In genomic region chr2:70133521-70134348, GRCh38 we compare ENCODE assay signal across 8 cellular contexts. TPM values are rescaled to one million over a fixed set of nuclear protein-coding genes. Genes with fewer than 3 reads are reported as not detected.
A peak's percentile ranks its signal among the peaks of the same experiment; 100 is the strongest.
DNase-seq lines count a peak whose midpoint lies in the region; ATAC-seq and TF ChIP-seq lines count a peak whose summit lies in the region.

No MANE protein-coding gene starts in this region.

- H4K20me1 ChIP-seq in MM.1S (ENCODE audit: insufficient read depth, low read length), result no peaks in the 10 kb centered on the region

- H3K27me3 ChIP-seq in MM.1S (replicated peaks; ENCODE audit: insufficient read depth, low read length) (no peaks in the 10 kb centered on the region), mesendoderm (ENCODE audit: insufficient read depth, low read length, poor library complexity) (no peaks in the 10 kb centered on the region)

- H3K9me3 ChIP-seq in MM.1S (replicated peaks; ENCODE audit: insufficient read depth, low read length), result no peaks in the 10 kb centered on the region

- no peak overlapping the region for H3K23ac ChIP-seq in mesendoderm (ENCODE audit: low read length)

- H2BK5ac ChIP-seq in mesendoderm (ENCODE audit: low read length), result no peak overlapping the region

- H3K36me3 ChIP-seq in MM.1S (replicated peaks; ENCODE audit: insufficient read depth, low read length) (no peaks in the 10 kb centered on the region), mesendoderm (ENCODE audit: control insufficient read depth, insufficient read depth, low read length) (no peaks in the 10 kb centered on the region)

- no peak overlapping the region for H2AK5ac ChIP-seq in mesendoderm (ENCODE audit: low read length)

- DNase-seq in DMS 273 treated with DMSO at 0.1 percent for 48 hours (lab: John Stamatoyannopoulos, UW), result peak; percentile 46
- DNase-seq in MM.1S, result no peak
- DNase-seq in mesendoderm, result no peak
- no peak for DNase-seq in omental fat pad (ENCODE audit: low spot score)
- DNase-seq in GM10248 (ENCODE audit: extremely low spot score), result no peak
- no peak for DNase-seq in DMS114 treated with DMSO at 0.1 percent for 48 hours (lab: John Stamatoyannopoulos, UW; ENCODE audit: unreplicated experiment)

- H3K9ac ChIP-seq in MM.1S (ENCODE audit: low read length) (no peak overlapping the region), mesendoderm (ENCODE audit: low read length) (no peak overlapping the region)

- TF ChIP-seq CTCF in MM.1S (IDR thresholded peaks at IDR 0.05; ENCODE audit: low read length), result no peak
- no peak for TF ChIP-seq CTCF in omental fat pad (IDR thresholded peaks at IDR 0.05)
- TF ChIP-seq CTCF in GM10248 (IDR thresholded peaks at IDR 0.05; ENCODE audit: control extremely low read depth, extremely low read depth, low read depth, missing control alignments), result no peak

- H3K27ac ChIP-seq in MM.1S (ENCODE audit: low read length) (no peak overlapping the region), angular gyrus (ENCODE audit: low read depth, low read length) (peak overlapping the region; percentile 96), mesendoderm (ENCODE audit: low read depth, low read length) (no peak overlapping the region)

- CTCF ChIA-PET in GM10248 (lab: Yijun Ruan, JAX), result interaction anchor here (0.9 to 5.4 kb wide), 16 partner anchors 9 to 409 kb away, joined by 3 to 33 read pairs (median 4); partner anchors contain the start of gene MXD1

- H3K56ac ChIP-seq in mesendoderm (ENCODE audit: low read length), result no peak overlapping the region

- H3K4me3 ChIP-seq in MM.1S (ENCODE audit: low read length), result no peak overlapping the region
- H3K4me3 ChIP-seq in mesendoderm (ENCODE audit: low read length), result no peak overlapping the region

- no peak overlapping the region for H3K18ac ChIP-seq in mesendoderm (ENCODE audit: low read length)

- H3K79me2 ChIP-seq in MM.1S (ENCODE audit: low read length) (no peaks in the 10 kb centered on the region), mesendoderm (ENCODE audit: control insufficient read depth, insufficient read depth, low read length) (no peaks in the 10 kb centered on the region)

- H3K4ac ChIP-seq in mesendoderm (ENCODE audit: low read depth, low read length), result no peak overlapping the region

- no peaks in the 10 kb centered on the region for H3K9me2 ChIP-seq in MM.1S (replicated peaks; ENCODE audit: insufficient read depth, low read length)

- H3K4me2 ChIP-seq in MM.1S (ENCODE audit: low read depth, low read length) (peak overlapping the region; percentile 89; the same call in 1 of the 2 replicates), mesendoderm (ENCODE audit: low read length) (no peak overlapping the region)

- no peak for ATAC-seq in omental fat pad (ENCODE audit: low FRiP score)
- no peak for ATAC-seq in HG03378 (IDR thresholded peaks at IDR 0.05; ENCODE audit: unreplicated experiment)

- H3K4me1 ChIP-seq in MM.1S (ENCODE audit: low read length), result peaks cover 11% of the 10 kb centered on the region
- no peaks in the 10 kb centered on the region for H3K4me1 ChIP-seq in mesendoderm (ENCODE audit: control insufficient read depth, low read depth, low read length)

- no peaks in the 10 kb centered on the region for H3K79me1 ChIP-seq in mesendoderm (ENCODE audit: low read length)

- H4K5ac ChIP-seq in mesendoderm (ENCODE audit: low read length), result no peak overlapping the region

- peak overlapping the region; percentile 66 for H2AFZ ChIP-seq in MM.1S (ENCODE audit: low read length)

- H3F3A ChIP-seq in MM.1S (ENCODE audit: insufficient read depth, low read length), result peaks cover 9% of the 10 kb centered on the region

- H4K8ac ChIP-seq in mesendoderm (ENCODE audit: low read depth, low read length), result no peak overlapping the region

- no CpG with 5 or more reads among the region's 10 CpGs for WGBS in mesendoderm (ENCODE audit: extremely low coverage, insufficient coverage, low lambda C conversion rate)

- H2BK120ac ChIP-seq in mesendoderm (ENCODE audit: low read depth, low read length), result peak overlapping the region; percentile 7

- POLR2A ChIA-PET in GM10248 (lab: Yijun Ruan, JAX), result interaction anchor here (0.7 to 2.5 kb wide), 5 partner anchors 9 to 219 kb away, joined by 3 to 11 read pairs (median 4); partner anchors contain the start of gene MXD1

- H2BK15ac ChIP-seq in mesendoderm (replicated peaks; ENCODE audit: low read depth), result no peak overlapping the region

RNA-seq across cellular contexts. Expression of gene PCBP1, which starts 46.5 kb away (rescaled TPM):
- polyA plus RNA-seq in mesendoderm (2013, experiment 1 of 2), result 485 TPM
- 516 TPM for polyA plus RNA-seq in mesendoderm (2013, experiment 2 of 2)
- 100 to 1,000 TPM; 200 to 256 (median 209) TPM for total RNA-seq in omental fat pad

RNA-seq across cellular contexts. Expression of gene C2orf42, which starts 57.1 kb away (rescaled TPM):
- 4.5 TPM for polyA plus RNA-seq in mesendoderm (2013, experiment 1 of 2)
- 4.9 TPM for polyA plus RNA-seq in mesendoderm (2013, experiment 2 of 2)
- total RNA-seq in omental fat pad, result 10 to 100 TPM; 10.6 to 15.3 (median 11.2) TPM
